6 cellular contexts compared by ENCODE assay signal in genomic region chr1:151768351-151769066, GRCh38. TPM values are rescaled to one million over a fixed set of nuclear protein-coding genes. Genes with fewer than 3 reads are reported as not detected.
"Had no signal": no experiment of that assay in that cellular context is flagged by ENCODE, and none has a peak within 500 bp of the region (broad histone marks: within the 10 kb centered on the region; RNA-seq: fewer than 3 reads in every experiment).

No MANE protein-coding gene starts in this region.

RNA-seq across cellular contexts. Expression of gene LINGO4, which starts 36.7 kb away (rescaled TPM):
- total RNA-seq: esophagus mucosa had no signal
- polyA plus RNA-seq: ovary had no signal

RNA-seq across cellular contexts. Expression of gene RIIAD1, which starts 47.2 kb away (rescaled TPM):
- total RNA-seq: esophagus mucosa, left lobe of liver, skeletal muscle tissue, T-helper 17 cell, vagina had no signal
- polyA plus RNA-seq: ovary had no signal

RNA-seq across cellular contexts. Expression of gene CELF3, which starts 51.9 kb away (rescaled TPM):
- total RNA-seq: esophagus mucosa, left lobe of liver had no signal
- polyA plus RNA-seq: ovary had no signal
